Comparison of ENCODE assay signal across 12 cellular contexts in the genomic region with DNA sequence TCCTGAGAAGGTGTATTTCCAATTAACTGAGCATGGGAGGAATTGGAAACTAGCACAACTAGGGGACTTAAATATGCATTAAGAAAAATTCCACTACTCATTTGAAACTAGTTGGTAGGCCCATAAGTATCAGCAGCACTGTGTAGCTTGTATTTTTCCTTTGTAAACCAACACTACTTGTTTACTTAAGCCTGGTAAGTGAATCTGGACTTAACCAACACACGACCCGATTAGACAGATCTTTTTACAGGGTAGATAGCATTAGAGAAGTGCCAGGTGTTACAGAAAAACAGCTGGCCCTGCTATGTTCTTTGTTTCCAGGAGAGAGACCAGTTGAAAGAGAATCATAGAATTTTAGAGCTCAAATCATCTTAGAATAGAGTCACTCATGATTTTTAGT.
"Had no signal": no experiment of that assay in that cellular context is flagged by ENCODE, and none has a peak within 500 bp of the region (broad histone marks: within the 10 kb centered on the region; RNA-seq: fewer than 3 reads in every experiment).

No MANE protein-coding gene starts in this region.

- H3K27ac ChIP-seq: esophagus muscularis mucosa had no signal

- H3K36me3 Mint-ChIP-seq: activated CD4-positive, alpha-beta memory T cell treated with anti-CD3 and anti-CD28 coated beads for 36 hours; activated naive CD8-positive, alpha-beta T cell treated with anti-CD3 and anti-CD28 coated beads, Interleukin-2, amount 10 ng/mL, durations not matched to agents 7 days and 5 days; immature natural killer cell; naive thymus-derived CD8-positive, alpha-beta T cell had no signal

- H3K27me3 ChIP-seq: esophagus muscularis mucosa had no signal

- H3K4me3 ChIP-seq: esophagus muscularis mucosa, lung had no signal

- H3K9me3 ChIP-seq: esophagus muscularis mucosa had no signal

- H3K9me3 Mint-ChIP-seq: activated CD4-positive, alpha-beta memory T cell treated with anti-CD3 and anti-CD28 coated beads for 36 hours; activated naive CD8-positive, alpha-beta T cell treated with anti-CD3 and anti-CD28 coated beads, Interleukin-2, amount 10 ng/mL, durations not matched to agents 7 days and 5 days; activated T-cell treated with anti-CD3 and anti-CD28 coated beads, Interleukin-2, amount 50 U/mL, for 4 hours; naive thymus-derived CD8-positive, alpha-beta T cell had no signal

- DNase-seq: activated CD4-positive, alpha-beta memory T cell treated with anti-CD3 and anti-CD28 coated beads for 36 hours; activated gamma-delta T cell; activated naive CD8-positive, alpha-beta T cell treated with anti-CD3 and anti-CD28 coated beads, Interleukin-2, amount 10 ng/mL, durations not matched to agents 7 days and 5 days; activated T-cell treated with anti-CD3 and anti-CD28 coated beads, Interleukin-2, amount 50 U/mL, for 4 hours; aorta; immature natural killer cell; midbrain; naive thymus-derived CD8-positive, alpha-beta T cell; stimulated activated CD4-positive, alpha-beta T cell treated with anti-CD3 and anti-CD28 coated beads, Interleukin-2, amount 100 ng/mL, for 48 hours; stimulated activated naive CD4-positive, alpha-beta T cell treated with Interleukin-2 at 50 U/mL for 16 hours had no signal

- H3K4me3 Mint-ChIP-seq: activated CD4-positive, alpha-beta memory T cell treated with anti-CD3 and anti-CD28 coated beads for 36 hours; activated naive CD8-positive, alpha-beta T cell treated with anti-CD3 and anti-CD28 coated beads, Interleukin-2, amount 10 ng/mL, durations not matched to agents 7 days and 5 days; activated T-cell treated with anti-CD3 and anti-CD28 coated beads, Interleukin-2, amount 50 U/mL, for 4 hours; immature natural killer cell; naive thymus-derived CD8-positive, alpha-beta T cell had no signal

- ATAC-seq: activated T-cell treated with anti-CD3 and anti-CD28 coated beads, Interleukin-2, amount 50 U/mL, for 4 hours; naive thymus-derived CD8-positive, alpha-beta T cell had no signal

- H3K4me1 Mint-ChIP-seq: activated naive CD8-positive, alpha-beta T cell treated with anti-CD3 and anti-CD28 coated beads, Interleukin-2, amount 10 ng/mL, durations not matched to agents 7 days and 5 days; immature natural killer cell; naive thymus-derived CD8-positive, alpha-beta T cell had no signal

- H3K27ac Mint-ChIP-seq: activated CD4-positive, alpha-beta memory T cell treated with anti-CD3 and anti-CD28 coated beads for 36 hours; activated naive CD8-positive, alpha-beta T cell treated with anti-CD3 and anti-CD28 coated beads, Interleukin-2, amount 10 ng/mL, durations not matched to agents 7 days and 5 days; immature natural killer cell; naive thymus-derived CD8-positive, alpha-beta T cell had no signal

- H3K36me3 ChIP-seq: esophagus muscularis mucosa had no signal
